ENCODE assay signal across 1 cellular context in genomic region chr1:40922969-40923368, GRCh38.
TF ChIP-seq lines count a peak whose summit lies in the region.

No MANE protein-coding gene starts in this region.

TF ChIP-seq in HepG2, 621 proteins besides CTCF, POLR2A, EP300 and RAD21:
- TF ChIP-seq YEATS4 (CRISPR knock-in tag; IDR thresholded peaks at IDR 0.05; ENCODE audit: borderline replicate concordance) (no peak), ZNF687 (CRISPR knock-in tag; IDR thresholded peaks at IDR 0.05) (peak; percentile 30; the same call in 1 of the 2 replicates)
